Comparison of ENCODE assay signal across 1 cellular context in genomic region chrX:119617511-119618164, GRCh38.
TF ChIP-seq lines count a peak whose summit lies in the region.

No MANE protein-coding gene starts in this region.

TF ChIP-seq in GM12878, 131 proteins besides CTCF, POLR2A, EP300 and RAD21:
- TF ChIP-seq POU2F2 (IDR thresholded peaks at IDR 0.05; ENCODE audit: borderline replicate concordance, low read depth, low read length) (peak; percentile 87; the same call in 1 of the 3 replicates), MEF2B (IDR thresholded peaks at IDR 0.05; ENCODE audit: partially characterized antibody, poor library complexity, severe bottlenecking) (no peak), SPI1 (IDR thresholded peaks at IDR 0.05; ENCODE audit: borderline replicate concordance, insufficient read depth, low read depth, low read length) (peak; percentile 71; the same call in 1 of the 2 replicates), ZNF24 (IDR thresholded peaks at IDR 0.05) (no peak), JUND (IDR thresholded peaks at IDR 0.05; ENCODE audit: low read depth, low read length) (no peak), RUNX3 (IDR thresholded peaks at IDR 0.05; ENCODE audit: low read length) (peak; percentile 45), MTA2 (IDR thresholded peaks at IDR 0.05; ENCODE audit: low read depth) (peak; percentile 22; the same call in 1 of the 2 replicates), SKIL (IDR thresholded peaks at IDR 0.05; ENCODE audit: low read depth, poor library complexity, severe bottlenecking) (no peak), SREBF2 (IDR thresholded peaks at IDR 0.05; ENCODE audit: low read length) (no peak), KLF5 (IDR thresholded peaks at IDR 0.05; ENCODE audit: partially characterized antibody) (no peak), KDM1A (IDR thresholded peaks at IDR 0.05; ENCODE audit: borderline replicate concordance) (no peak), ZNF687 (IDR thresholded peaks at IDR 0.05) (0 out of 2 replicates have a peak, but pooled peaks have one; percentile 22), HDAC2 (IDR thresholded peaks at IDR 0.05) (no peak), TBL1XR1 (IDR thresholded peaks at IDR 0.05; ENCODE audit: low read depth, low read length) (no peak)
